8 cellular contexts compared by ENCODE assay signal in genomic region chr12:56220611-56221232, GRCh38. TPM values are rescaled to one million over a fixed set of nuclear protein-coding genes. Genes with fewer than 3 reads are reported as not detected.
DNase-seq lines count a peak whose midpoint lies in the region; ATAC-seq, FAIRE-seq and TF ChIP-seq lines count a peak whose summit lies in the region.

No MANE protein-coding gene starts in this region.

- H3K4me1 Mint-ChIP-seq in CD8-positive, alpha-beta T cell (ENCODE audit: low read depth) = peaks cover 48% of the 10 kb centered on the region

- no peak for FAIRE-seq in GM12878 (lab: Jason Lieb, UNC)

- peak overlapping the region; percentile 82 for H3K4me3 ChIP-seq in CD8-positive, alpha-beta T cell (ENCODE audit: low read depth, low read length)
- H3K4me3 ChIP-seq in GM12878 (peak overlapping the region; percentile 91), thoracic aorta (peak overlapping the region; percentile 86)

- TF ChIP-seq CTCF in CD8-positive, alpha-beta T cell (IDR thresholded peaks at IDR 0.05) = no peak
- TF ChIP-seq CTCF in GM12878 (IDR thresholded peaks at IDR 0.05 in 2 of 3, conservative IDR thresholded peaks at IDR 0.05 in 1 of 3; ENCODE audit: control insufficient read depth in 2 of 3, extremely low read depth in 1 of 3, insufficient read depth in 1 of 3, low read depth in 3 of 3, low read length in 3 of 3) (no peak), thoracic aorta (IDR thresholded peaks at IDR 0.05) (no peak)

- no peaks in the 10 kb centered on the region for H3K9me3 ChIP-seq in CD8-positive, alpha-beta T cell (ENCODE audit: low read length)
- H3K9me3 ChIP-seq in GM12878 (replicated peaks; ENCODE audit: control insufficient read depth, insufficient read depth, low read length) = no peaks in the 10 kb centered on the region; the same call in 2 of the 3 replicates
- no peaks in the 10 kb centered on the region for H3K9me3 ChIP-seq in thoracic aorta

- H3K4me1 ChIP-seq in CD8-positive, alpha-beta T cell (ENCODE audit: insufficient read depth, low read length) = peaks cover 29% of the 10 kb centered on the region
- H3K4me1 ChIP-seq in GM12878 (ENCODE audit: control insufficient read depth, insufficient read depth, low read length) (0 out of 2 replicates have a peak, but pooled peaks cover 3% of the 10 kb centered on the region), thoracic aorta (ENCODE audit: control insufficient read depth in 1 of 2, low read depth in 2 of 2) (peaks cover 24 to 48% of the 10 kb centered on the region in 2 donors)

- H3K27ac ChIP-seq in CD8-positive, alpha-beta T cell (ENCODE audit: low read depth, low read length) = peak overlapping the region; percentile 93
- H3K27ac ChIP-seq in GM12878 (ENCODE audit: control insufficient read depth, insufficient read depth) = peak overlapping the region; percentile 96
- H3K27ac ChIP-seq in thoracic aorta = peak overlapping the region; percentile 96 to 99

- no peaks in the 10 kb centered on the region for H4K20me1 ChIP-seq in GM12878 (ENCODE audit: control insufficient read depth, insufficient read depth)

- peak overlapping the region; percentile 95 for H3K4me3 Mint-ChIP-seq in CD8-positive, alpha-beta T cell

- peaks cover 18% of the 10 kb centered on the region for H3K36me3 Mint-ChIP-seq in CD8-positive, alpha-beta T cell

- H2AFZ ChIP-seq in GM12878 (ENCODE audit: control insufficient read depth, low read depth, low read length) = no peak overlapping the region

- H3K79me2 ChIP-seq in GM12878 (ENCODE audit: control insufficient read depth, insufficient read depth, low read length) = peaks cover 30% of the 10 kb centered on the region

- POLR2A ChIA-PET in CD8-positive, alpha-beta T cell (lab: Charles Lee) = interaction anchor here (0.6 to 2.6 kb wide), 9 partner anchors 10 to 119 kb away, joined by 3 to 30 read pairs (median 11); partner anchors contain the start of genes ANKRD52, IL23A, PA2G4 and SMARCC2
- POLR2A ChIA-PET in GM12878 (lab: Charles Lee) = interaction anchor here (0.6 to 4.0 kb wide), 18 partner anchors 13 to 403 kb away, joined by 3 to 68 read pairs (median 6); partner anchors contain the start of genes COQ10A, DNAJC14, ESYT1 and RPL41

- no peak for TF ChIP-seq POLR2A in GM12878 (IDR thresholded peaks at IDR 0.05; ENCODE audit: low read depth, low read length)

- in situ Hi-C loops in GM12878 (cut with MboI) = no loop called here

- TF ChIP-seq RAD21 in GM12878 (IDR thresholded peaks at IDR 0.05; ENCODE audit: insufficient read depth, low read depth, low read length) = no peak

- H3K9me3 Mint-ChIP-seq in CD8-positive, alpha-beta T cell = no peaks in the 10 kb centered on the region

- BruUV-seq in GM12878 (replicated peaks; lab: Mats Ljungman, UMichigan) = no TSS peak

- RAD21 ChIA-PET in GM12878 (lab: Charles Lee; ENCODE audit: unreplicated experiment) = interaction anchor here (1.2 to 3.5 kb wide), 10 partner anchors 15 to 483 kb away, joined by 3 to 41 read pairs (median 10); partner anchors contain the start of genes ANKRD52, ESYT1, MYL6 and SMARCC2

- WGBS in GM12878 (ENCODE audit: insufficient coverage, insufficient replicate concordance, low lambda C conversion rate, missing lambda C conversion rate) = under 1% methylated on average over 10 of the region's 10 CpGs

- peak overlapping the region; percentile 95 for H3K9ac ChIP-seq in GM12878 (ENCODE audit: control insufficient read depth, insufficient read depth, low read length)

- H3K27ac Mint-ChIP-seq in CD8-positive, alpha-beta T cell = peak overlapping the region; percentile 99

- H3K27me3 ChIP-seq in CD8-positive, alpha-beta T cell (ENCODE audit: insufficient read depth, low read length) = no peaks in the 10 kb centered on the region
- H3K27me3 ChIP-seq in GM12878 (replicated peaks in 1 of 2; ENCODE audit: control insufficient read depth in 2 of 2, insufficient read depth in 2 of 2, low read length in 1 of 2) (no peaks in the 10 kb centered on the region), thoracic aorta (replicated peaks; ENCODE audit: insufficient read depth) (no peaks in the 10 kb centered on the region)

- intact Hi-C loops in CD8-positive, alpha-beta T cell (cut with DNase I, micrococcal nuclease) = loop anchor here (1.0 to 10.0 kb wide), 4 partner anchors 140 to 476 kb away; partner anchors contain the start of genes GDF11 (in 1 of the 2), ORMDL2 (in 1 of the 2), RPS26 (in 1 of the 2) and SARNP (in 1 of the 2)
- intact Hi-C loops in GM12878 (cut with micrococcal nuclease; ENCODE audit: unreplicated experiment) = no loop called here

- no peak for DNase-seq in CD8-positive, alpha-beta T cell
- peak; percentile 53 for DNase-seq in M059J (ENCODE audit: low read depth)
- DNase-seq in GM12878 (ENCODE audit: low read depth, low spot score) = peak; percentile 30
- peak; percentile 37 for DNase-seq in left kidney (ENCODE audit: low read depth, low spot score)
- no peak for DNase-seq in thoracic aorta (ENCODE audit: low spot score)
- no peak for DNase-seq in NCI-H774 (lab: John Stamatoyannopoulos, UW)
- DNase-seq in NCI-H2107 treated with DMSO at 0.1 percent for 48 hours (lab: John Stamatoyannopoulos, UW; ENCODE audit: unreplicated experiment) = no peak
- no peak for DNase-seq in NCI-H187 (lab: John Stamatoyannopoulos, UW)

- ATAC-seq in CD8-positive, alpha-beta T cell = no peak
- ATAC-seq in GM12878 (peak; percentile 2), thoracic aorta (ENCODE audit: insufficient number of reproducible peaks, low FRiP score, low read depth) (no peak)

- no peak for TF ChIP-seq EP300 in GM12878 (IDR thresholded peaks at IDR 0.05; ENCODE audit: borderline replicate concordance in 1 of 2, control insufficient read depth in 1 of 2, low read depth in 2 of 2, low read length in 2 of 2)

- H3K27me3 Mint-ChIP-seq in CD8-positive, alpha-beta T cell (ENCODE audit: low read depth) = no peaks in the 10 kb centered on the region

- H3K36me3 ChIP-seq in CD8-positive, alpha-beta T cell (ENCODE audit: insufficient read depth, low read length) = no peaks in the 10 kb centered on the region
- H3K36me3 ChIP-seq in GM12878 (ENCODE audit: control insufficient read depth in 2 of 2, insufficient read depth in 2 of 2, low read length in 1 of 2) = no peaks in the 10 kb centered on the region; a peak in 1 of 4 replicates
- peaks cover 11% of the 10 kb centered on the region for H3K36me3 ChIP-seq in thoracic aorta

- CTCF ChIA-PET in CD8-positive, alpha-beta T cell (lab: Charles Lee) = interaction anchor here (1.0 to 3.7 kb wide), 8 partner anchors 14 to 103 kb away, joined by 3 to 25 read pairs (median 12); partner anchors contain the start of genes RPL41, SMARCC2 and ZC3H10
- CTCF ChIA-PET in GM12878 (lab: Yijun Ruan, JAX) = interaction anchor here (0.7 to 4.2 kb wide), 12 partner anchors 12 to 241 kb away, joined by 3 to 107 read pairs (median 5); partner anchors contain the start of genes ESYT1, SMARCC2, STAT2 and ZC3H10

- SMC1A ChIA-PET in GM12878 (lab: Charles Lee; ENCODE audit: uncharacterized antibody, unreplicated experiment) = interaction anchor here (0.7 to 3.4 kb wide), 11 partner anchors 11 to 295 kb away, joined by 3 to 33 read pairs (median 9); partner anchors contain the start of genes CNPY2, SMARCC2 and ZC3H10

- peak overlapping the region; percentile 96 for H3K4me2 ChIP-seq in GM12878 (ENCODE audit: control insufficient read depth, insufficient read depth)

RNA-seq across cellular contexts. Expression of gene RNF41, which starts 1.0 kb away (rescaled TPM):
- total RNA-seq in CD8-positive, alpha-beta T cell = 10 to 100 TPM; 41.0 to 41.6 TPM
- total RNA-seq in M059J (2014; rRNA removed; shearing (Covaris generic)) = 42.8 and 54.9 TPM in 2 replicates
- 36.1 and 37.8 TPM in 2 replicates for total RNA-seq in GM12878 (2013; cell fraction: nucleolus; rRNA removed)
- 38.0 and 44.8 TPM in 2 replicates for total RNA-seq in GM12878 (2014; rRNA removed)
- total RNA-seq in GM12878 (2014; rRNA removed; fragmentation: Illumina TruSeq; extraction: Trizol) = 28.8 and 30.1 TPM in 2 replicates
- total RNA-seq in GM12878 (2021) = 29.9 and 31.0 TPM in 2 replicates
- polyA plus RNA-seq in GM12878 (2011; ENCODE audit: low read depth) = 18.7 TPM
- polyA plus RNA-seq in GM12878 (2011; rRNA removed) = 30.9 and 47.8 TPM in 2 replicates
- polyA plus RNA-seq in GM12878 (2011; cell fraction: cytosol; rRNA removed) = 57.2 and 72.2 TPM in 2 replicates
- 43.2 and 46.7 TPM in 2 replicates for polyA plus RNA-seq in GM12878 (2011; cell fraction: nucleus; rRNA removed)
- polyA plus RNA-seq in GM12878 (2012) = 22.2 and 25.5 TPM in 2 replicates
- 27.6 and 33.2 TPM in 2 replicates for polyA plus RNA-seq in GM12878 (2014; fragmentation: Illumina TruSeq; extraction: Trizol)
- 10 to 100 TPM; 11.1 to 24.5 TPM for polyA plus RNA-seq in GM12878 (2014; fragmentation: Nextera tagmentation; extraction: Ambion mirVana)
- polyA plus RNA-seq in GM12878 (2014; rRNA removed) = 38.2 and 39.2 TPM in 2 replicates
- 10 to 100 TPM; 22.3 to 23.9 TPM for polyA plus RNA-seq in GM12878 (2016; fragmentation: Nextera tagmentation; extraction: Ambion mirVana)
- 134 and 148 TPM in 2 replicates for polyA minus RNA-seq in GM12878 (2011; rRNA and poly(A)+ RNA removed)
- polyA minus RNA-seq in GM12878 (2011; cell fraction: cytosol; rRNA and poly(A)+ RNA removed) = 15.5 and 29.6 TPM in 2 replicates
- polyA minus RNA-seq in GM12878 (2011; cell fraction: nucleus; rRNA and poly(A)+ RNA removed) = 29.4 and 52.3 TPM in 2 replicates
- total RNA-seq in thoracic aorta = 10 to 100 TPM; 66.6 to 76.5 TPM

RNA-seq across cellular contexts. Expression of gene NABP2, which starts 3.4 kb away (rescaled TPM):
- 1 to 10 TPM; 6.8 to 7.4 TPM for total RNA-seq in CD8-positive, alpha-beta T cell
- total RNA-seq in M059J (2014; rRNA removed; shearing (Covaris generic)) = 64.4 and 73.3 TPM in 2 replicates
- total RNA-seq in GM12878 (2013; cell fraction: nucleolus; rRNA removed) = 4.7 and 6.7 TPM in 2 replicates
- total RNA-seq in GM12878 (2014; rRNA removed) (63.6 and 65.6 TPM in 2 replicates), GM12878 (2014; rRNA removed; fragmentation: Illumina TruSeq; extraction: Trizol) (54.1 and 58.2 TPM in 2 replicates), GM12878 (2021) (45.8 and 51.3 TPM in 2 replicates), thoracic aorta (10 to 100 TPM in 1 of 2 donors, 1 to 10 TPM in 1; 8.7 to 17.2 TPM)
- polyA plus RNA-seq in GM12878 (2011; ENCODE audit: low read depth) = 20.2 TPM
- polyA plus RNA-seq in GM12878 (2011; rRNA removed) (66.2 and 82.2 TPM in 2 replicates), GM12878 (2014; fragmentation: Illumina TruSeq; extraction: Trizol) (39.3 and 53.8 TPM in 2 replicates), GM12878 (2014; fragmentation: Nextera tagmentation; extraction: Ambion mirVana) (10 to 100 TPM; 20.7 to 29.5 TPM), GM12878 (2014; rRNA removed) (76.4 and 81.7 TPM in 2 replicates), GM12878 (2016; fragmentation: Nextera tagmentation; extraction: Ambion mirVana) (10 to 100 TPM; 90.9 to 97.9 TPM)
- polyA plus RNA-seq in GM12878 (2011; cell fraction: cytosol; rRNA removed) = 101 and 104 TPM in 2 replicates
- polyA plus RNA-seq in GM12878 (2011; cell fraction: nucleus; rRNA removed) = 16.4 and 21.1 TPM in 2 replicates
- 34.9 and 37.2 TPM in 2 replicates for polyA plus RNA-seq in GM12878 (2012)
- polyA minus RNA-seq in GM12878 (2011; rRNA and poly(A)+ RNA removed) = 35.5 and 37.7 TPM in 2 replicates
- polyA minus RNA-seq in GM12878 (2011; cell fraction: cytosol; rRNA and poly(A)+ RNA removed) = 10.5 and 12.6 TPM in 2 replicates
- 4.5 and 11.0 TPM in 2 replicates for polyA minus RNA-seq in GM12878 (2011; cell fraction: nucleus; rRNA and poly(A)+ RNA removed)

RNA-seq across cellular contexts. Expression of gene SLC39A5, which starts 9.1 kb away (rescaled TPM):
- total RNA-seq in CD8-positive, alpha-beta T cell = not detected
- not detected in 2 replicates for total RNA-seq in M059J (2014; rRNA removed; shearing (Covaris generic))
- 2.6 TPM in 1 of 2 replicates, not detected in the other for total RNA-seq in GM12878 (2013; cell fraction: nucleolus; rRNA removed)
- total RNA-seq in GM12878 (2014; rRNA removed) (not detected in 2 replicates), GM12878 (2014; rRNA removed; fragmentation: Illumina TruSeq; extraction: Trizol) (not detected in 2 replicates), GM12878 (2021) (0.29 and 0.56 TPM in 2 replicates), thoracic aorta (not detected)
- polyA plus RNA-seq in GM12878 (2011; ENCODE audit: low read depth) = 0.28 TPM
- polyA plus RNA-seq in GM12878 (2011; rRNA removed) (0.15 TPM in 1 of 2 replicates, not detected in the other), GM12878 (2014; fragmentation: Illumina TruSeq; extraction: Trizol) (0.15 TPM in 1 of 2 replicates, not detected in the other), GM12878 (2014; fragmentation: Nextera tagmentation; extraction: Ambion mirVana) (not detected), GM12878 (2014; rRNA removed) (0.13 TPM in 1 of 2 replicates, not detected in the other), GM12878 (2016; fragmentation: Nextera tagmentation; extraction: Ambion mirVana) (not detected)
- polyA plus RNA-seq in GM12878 (2011; cell fraction: cytosol; rRNA removed) = 0.07 and 0.20 TPM in 2 replicates
- polyA plus RNA-seq in GM12878 (2011; cell fraction: nucleus; rRNA removed) = 1.1 and 1.2 TPM in 2 replicates
- polyA plus RNA-seq in GM12878 (2012) = not detected in 2 replicates
- polyA minus RNA-seq in GM12878 (2011; rRNA and poly(A)+ RNA removed) = not detected in 2 replicates
- not detected in 2 replicates for polyA minus RNA-seq in GM12878 (2011; cell fraction: cytosol; rRNA and poly(A)+ RNA removed)
- polyA minus RNA-seq in GM12878 (2011; cell fraction: nucleus; rRNA and poly(A)+ RNA removed) = not detected in 2 replicates

RNA-seq across cellular contexts. Expression of gene SMARCC2, which starts 31.4 kb away (rescaled TPM):
- total RNA-seq in CD8-positive, alpha-beta T cell = 100 to 1,000 TPM; 109 to 113 TPM
- total RNA-seq in M059J (2014; rRNA removed; shearing (Covaris generic)) = 32.4 and 34.5 TPM in 2 replicates
- total RNA-seq in GM12878 (2013; cell fraction: nucleolus; rRNA removed) = 135 and 138 TPM in 2 replicates
- total RNA-seq in GM12878 (2014; rRNA removed) = 24.9 and 25.2 TPM in 2 replicates
- 26.6 and 31.8 TPM in 2 replicates for total RNA-seq in GM12878 (2014; rRNA removed; fragmentation: Illumina TruSeq; extraction: Trizol)
- 67.1 and 68.6 TPM in 2 replicates for total RNA-seq in GM12878 (2021)
- 22.4 TPM for polyA plus RNA-seq in GM12878 (2011; ENCODE audit: low read depth)
- 50.2 and 52.9 TPM in 2 replicates for polyA plus RNA-seq in GM12878 (2011; rRNA removed)
- polyA plus RNA-seq in GM12878 (2011; cell fraction: cytosol; rRNA removed) = 29.4 and 31.0 TPM in 2 replicates
- 128 and 170 TPM in 2 replicates for polyA plus RNA-seq in GM12878 (2011; cell fraction: nucleus; rRNA removed)
- 37.4 and 47.8 TPM in 2 replicates for polyA plus RNA-seq in GM12878 (2012)
- 59.6 and 61.1 TPM in 2 replicates for polyA plus RNA-seq in GM12878 (2014; fragmentation: Illumina TruSeq; extraction: Trizol)
- 10 to 100 TPM; 13.6 to 27.8 TPM for polyA plus RNA-seq in GM12878 (2014; fragmentation: Nextera tagmentation; extraction: Ambion mirVana)
- polyA plus RNA-seq in GM12878 (2014; rRNA removed) = 31.7 and 38.3 TPM in 2 replicates
- polyA plus RNA-seq in GM12878 (2016; fragmentation: Nextera tagmentation; extraction: Ambion mirVana) = 10 to 100 TPM; 60.8 to 71.2 TPM
- polyA minus RNA-seq in GM12878 (2011; rRNA and poly(A)+ RNA removed) = 74.8 and 88.5 TPM in 2 replicates
- polyA minus RNA-seq in GM12878 (2011; cell fraction: cytosol; rRNA and poly(A)+ RNA removed) = 34.7 and 45.2 TPM in 2 replicates
- polyA minus RNA-seq in GM12878 (2011; cell fraction: nucleus; rRNA and poly(A)+ RNA removed) = 76.6 and 115 TPM in 2 replicates
- 100 to 1,000 TPM in 1 of 2 donors, 10 to 100 TPM in 1; 68.6 to 109 TPM for total RNA-seq in thoracic aorta

RNA-seq across cellular contexts. Expression of gene ANKRD52, which starts 37.5 kb away (rescaled TPM):
- total RNA-seq in CD8-positive, alpha-beta T cell = 10 to 100 TPM; 27.7 to 29.9 TPM
- total RNA-seq in M059J (2014; rRNA removed; shearing (Covaris generic)) = 15.8 and 19.2 TPM in 2 replicates
- 24.3 and 27.1 TPM in 2 replicates for total RNA-seq in GM12878 (2013; cell fraction: nucleolus; rRNA removed)
- total RNA-seq in GM12878 (2014; rRNA removed) (7.9 and 8.1 TPM in 2 replicates), GM12878 (2014; rRNA removed; fragmentation: Illumina TruSeq; extraction: Trizol) (6.3 and 7.5 TPM in 2 replicates), GM12878 (2021) (49.7 and 52.3 TPM in 2 replicates), thoracic aorta (10 to 100 TPM; 30.9 to 36.3 TPM)
- polyA plus RNA-seq in GM12878 (2011; ENCODE audit: low read depth) = 6.4 TPM
- polyA plus RNA-seq in GM12878 (2011; rRNA removed) (4.7 and 11.7 TPM in 2 replicates), GM12878 (2014; fragmentation: Illumina TruSeq; extraction: Trizol) (17.7 and 24.0 TPM in 2 replicates), GM12878 (2014; fragmentation: Nextera tagmentation; extraction: Ambion mirVana) (1 to 10 TPM in 1 of 2 experiments, under 1 TPM in 1; 0.90 to 1.2 TPM), GM12878 (2014; rRNA removed) (20.6 and 23.9 TPM in 2 replicates), GM12878 (2016; fragmentation: Nextera tagmentation; extraction: Ambion mirVana) (10 to 100 TPM; 50.6 to 55.3 TPM)
- 14.7 and 16.1 TPM in 2 replicates for polyA plus RNA-seq in GM12878 (2011; cell fraction: cytosol; rRNA removed)
- polyA plus RNA-seq in GM12878 (2011; cell fraction: nucleus; rRNA removed) = 29.4 and 42.3 TPM in 2 replicates
- 11.3 and 15.0 TPM in 2 replicates for polyA plus RNA-seq in GM12878 (2012)
- 21.0 TPM in 2 replicates for polyA minus RNA-seq in GM12878 (2011; rRNA and poly(A)+ RNA removed)
- 13.9 and 14.7 TPM in 2 replicates for polyA minus RNA-seq in GM12878 (2011; cell fraction: cytosol; rRNA and poly(A)+ RNA removed)
- 8.8 and 13.4 TPM in 2 replicates for polyA minus RNA-seq in GM12878 (2011; cell fraction: nucleus; rRNA and poly(A)+ RNA removed)

Comparison
In these comparisons a context has a peak if more than half of its experiments do, and no peak if none do; other contexts are left out.
1. DNase-seq: peak in M059J (single experiment), GM12878 (single experiment) and left kidney (single experiment); none in CD8-positive, alpha-beta T cell (0 of 7), thoracic aorta (single experiment), NCI-H774 (single experiment), NCI-H2107 treated with DMSO at 0.1 percent for 48 hours (single experiment) and NCI-H187 (0 of 2).
2. Peak in every context shown above with its lines, with median percentiles within 50 percentile points of each other: H3K27ac ChIP-seq and H3K4me3 ChIP-seq.